Comparison of ENCODE assay signal across 13 cellular contexts in the genomic region with DNA sequence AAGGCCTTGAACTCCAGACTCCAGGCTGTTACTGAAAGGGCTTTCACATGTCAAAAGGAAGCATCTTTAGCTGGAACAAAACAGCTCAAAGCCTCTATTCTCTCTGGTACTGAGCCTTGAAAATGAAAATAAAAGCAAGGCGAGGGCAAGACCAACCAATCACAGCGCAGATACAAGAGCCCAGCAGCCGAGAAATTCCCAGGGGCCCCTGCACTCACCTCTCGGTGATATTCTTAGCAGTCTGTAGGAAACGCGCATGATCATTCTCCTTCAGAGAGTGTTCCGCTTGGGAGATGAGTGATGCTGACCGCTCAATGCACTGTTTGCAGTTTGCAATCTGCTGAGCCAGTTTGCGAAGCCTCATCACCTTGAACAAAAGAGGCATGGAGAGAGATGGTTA.
DNase-seq lines count a peak whose midpoint lies in the region; ATAC-seq, FAIRE-seq and TF ChIP-seq lines count a peak whose summit lies in the region.
"Had no signal": no experiment of that assay in that cellular context is flagged by ENCODE, and none has a peak within 500 bp of the region (broad histone marks: within the 10 kb centered on the region; RNA-seq: fewer than 3 reads in every experiment).

No MANE protein-coding gene starts in this region.

- no peak for TF ChIP-seq RAD21 in GM12878 (IDR thresholded peaks at IDR 0.05; ENCODE audit: insufficient read depth, low read depth, low read length)

- in situ Hi-C loops in GM12878 (cut with MboI) = no loop called here

- intact Hi-C loops in GM12878 (cut with micrococcal nuclease; ENCODE audit: unreplicated experiment) = no loop called here

- peak overlapping the region; percentile 87 for H3K27ac Mint-ChIP-seq in stimulated activated naive B cell treated with anti-CD40 and anti-IgM and Interleukin-4, amounts not matched to agents 10 μg/mL and 1 μg/mL and 100 μg/mL, for 72 hours
- H3K27ac Mint-ChIP-seq in T-helper 17 cell = no peak overlapping the region

- no peak overlapping the region for H3K4me2 ChIP-seq in GM12878 (ENCODE audit: control insufficient read depth, insufficient read depth)

- H3K36me3 ChIP-seq in GM12878 (ENCODE audit: control insufficient read depth in 2 of 2, insufficient read depth in 2 of 2, low read length in 1 of 2) = no peaks in the 10 kb centered on the region
- H3K36me3 ChIP-seq: suprapubic skin had no signal

- TF ChIP-seq CTCF in GM12878 (IDR thresholded peaks at IDR 0.05 in 2 of 3, conservative IDR thresholded peaks at IDR 0.05 in 1 of 3; ENCODE audit: control insufficient read depth in 2 of 3, extremely low read depth in 1 of 3, insufficient read depth in 1 of 3, low read depth in 3 of 3, low read length in 3 of 3) (no peak), foreskin keratinocyte (conservative IDR thresholded peaks at IDR 0.05) (no peak)

- peaks cover 0 to 3% of the 10 kb centered on the region in 2 donors for H3K4me1 Mint-ChIP-seq in stimulated activated naive B cell treated with anti-CD40 and anti-IgM and Interleukin-4, amounts not matched to agents 10 μg/mL and 1 μg/mL and 100 μg/mL, for 72 hours
- H3K4me1 Mint-ChIP-seq in T-helper 17 cell = no peaks in the 10 kb centered on the region

- H3K9me3 Mint-ChIP-seq in stimulated activated naive B cell treated with anti-CD40 and anti-IgM and Interleukin-4, amounts not matched to agents 10 μg/mL and 1 μg/mL and 100 μg/mL, for 72 hours = no peaks in the 10 kb centered on the region

- TF ChIP-seq EP300 in GM12878 (IDR thresholded peaks at IDR 0.05; ENCODE audit: borderline replicate concordance in 1 of 2, control insufficient read depth in 1 of 2, low read depth in 2 of 2, low read length in 2 of 2) = no peak

- no peak overlapping the region; the same call in none of the 2 replicates for H2AFZ ChIP-seq in GM12878 (ENCODE audit: control insufficient read depth, low read depth, low read length)

- H3K4me3 Mint-ChIP-seq in stimulated activated naive B cell treated with anti-CD40 and anti-IgM and Interleukin-4, amounts not matched to agents 10 μg/mL and 1 μg/mL and 100 μg/mL, for 72 hours = peak overlapping the region; percentile 68 to 73
- no peak overlapping the region for H3K4me3 Mint-ChIP-seq in T-helper 17 cell

- SMC1A ChIA-PET in GM12878 (lab: Charles Lee; ENCODE audit: uncharacterized antibody, unreplicated experiment) = no interaction called here

- no TSS peak for BruUV-seq in GM12878 (replicated peaks; lab: Mats Ljungman, UMichigan)

- H3K36me3 Mint-ChIP-seq in stimulated activated naive B cell treated with anti-CD40 and anti-IgM and Interleukin-4, amounts not matched to agents 10 μg/mL and 1 μg/mL and 100 μg/mL, for 72 hours = no peaks in the 10 kb centered on the region
- no peaks in the 10 kb centered on the region for H3K36me3 Mint-ChIP-seq in T-helper 17 cell (ENCODE audit: low read depth)

- H3K4me3 ChIP-seq in GM12878 = no peak overlapping the region
- H3K4me3 ChIP-seq: suprapubic skin had no signal

- H3K4me1 ChIP-seq in GM12878 (ENCODE audit: control insufficient read depth, insufficient read depth, low read length) = no peaks in the 10 kb centered on the region
- H3K4me1 ChIP-seq in foreskin keratinocyte = peaks cover 28% of the 10 kb centered on the region
- H3K4me1 ChIP-seq: suprapubic skin had no signal

- POLR2A ChIA-PET in GM12878 (lab: Charles Lee) = no interaction called here

- H3K9ac ChIP-seq in GM12878 (ENCODE audit: control insufficient read depth, insufficient read depth, low read length) = no peak overlapping the region

- DNase-seq in NCI-H510A treated with DMSO at 0.1 percent for 48 hours (lab: John Stamatoyannopoulos, UW) = peak; percentile 3
- DNase-seq in NCI-H510A (lab: John Stamatoyannopoulos, UW) = no peak
- DNase-seq in GM12878 (ENCODE audit: low read depth, low spot score) = no peak
- peak; percentile 66 for DNase-seq in stimulated activated naive B cell treated with anti-CD40 and anti-IgM and Interleukin-4, amounts not matched to agents 10 μg/mL and 1 μg/mL and 100 μg/mL, for 72 hours
- DNase-seq in T-helper 17 cell = no peak
- DNase-seq in iPS-NIHi11 (ENCODE audit: low spot score) = no peak
- DNase-seq in foreskin keratinocyte = no peak
- DNase-seq: activated naive CD4-positive, alpha-beta T cell treated with Interleukin-2 at 50 U/mL for 16 hours; mesenchymal stem cell; NCI-H82 had no signal

- CTCF ChIA-PET in GM12878 (lab: Yijun Ruan, JAX) = interaction anchor here (1.4 kb wide), 1 partner anchor 292 kb away, joined by 3 read pairs; no protein-coding TSS in a partner anchor

- no peaks in the 10 kb centered on the region for H3K79me2 ChIP-seq in GM12878 (ENCODE audit: control insufficient read depth, insufficient read depth, low read length)

- H3K9me3 ChIP-seq in GM12878 (replicated peaks; ENCODE audit: control insufficient read depth, insufficient read depth, low read length) = no peaks in the 10 kb centered on the region
- H3K9me3 ChIP-seq in T-helper 17 cell (ENCODE audit: control insufficient read depth, low read length, poor library complexity, severe bottlenecking) = no peaks in the 10 kb centered on the region
- H3K9me3 ChIP-seq: suprapubic skin had no signal

- no peak overlapping the region for H3K27ac ChIP-seq in GM12878 (ENCODE audit: control insufficient read depth, insufficient read depth)
- H3K27ac ChIP-seq in foreskin keratinocyte = no peak overlapping the region
- H3K27ac ChIP-seq: 22Rv1, suprapubic skin had no signal

- no peaks in the 10 kb centered on the region for H3K27me3 ChIP-seq in GM12878 (replicated peaks in 1 of 2; ENCODE audit: control insufficient read depth in 2 of 2, insufficient read depth in 2 of 2, low read length in 1 of 2)
- H3K27me3 ChIP-seq in foreskin keratinocyte = no peaks in the 10 kb centered on the region
- H3K27me3 ChIP-seq: suprapubic skin had no signal

- TF ChIP-seq POLR2A in GM12878 (IDR thresholded peaks at IDR 0.05; ENCODE audit: low read depth, low read length) = no peak

- H4K20me1 ChIP-seq in GM12878 (ENCODE audit: control insufficient read depth, insufficient read depth) = no peaks in the 10 kb centered on the region

- RAD21 ChIA-PET in GM12878 (lab: Charles Lee; ENCODE audit: unreplicated experiment) = no interaction called here

- ATAC-seq in HG02938 (IDR thresholded peaks at IDR 0.05; ENCODE audit: unreplicated experiment) (peak; percentile 71), GM12878 (peak; percentile 76), T-helper 17 cell (no peak), foreskin keratinocyte (no peak)
- ATAC-seq in stimulated activated naive B cell treated with anti-CD40 and anti-IgM and Interleukin-4, amounts not matched to agents 10 μg/mL and 1 μg/mL and 100 μg/mL, for 72 hours (replicated peaks) = peak; percentile 99 to 100

- WGBS in GM12878 (ENCODE audit: insufficient coverage, insufficient replicate concordance, low lambda C conversion rate, missing lambda C conversion rate) = 12% methylated on average over 9 of the region's 9 CpGs

- FAIRE-seq in GM12878 (lab: Jason Lieb, UNC) = no peak

- H3K27me3 Mint-ChIP-seq in stimulated activated naive B cell treated with anti-CD40 and anti-IgM and Interleukin-4, amounts not matched to agents 10 μg/mL and 1 μg/mL and 100 μg/mL, for 72 hours = no peaks in the 10 kb centered on the region
- no peaks in the 10 kb centered on the region for H3K27me3 Mint-ChIP-seq in T-helper 17 cell

TF ChIP-seq in GM12878, 131 proteins besides CTCF, POLR2A, EP300 and RAD21:
- no peak for TF ChIP-seq CHD4 (IDR thresholded peaks at IDR 0.05)
- TF ChIP-seq NBN (IDR thresholded peaks at IDR 0.05) = no peak
- TF ChIP-seq CHD1 (IDR thresholded peaks at IDR 0.05; ENCODE audit: low read depth, low read length) = no peak
- no peak for TF ChIP-seq PAX5 (IDR thresholded peaks at IDR 0.05; ENCODE audit: borderline replicate concordance, low read depth, low read length)
- no peak for TF ChIP-seq HDGF (IDR thresholded peaks at IDR 0.05)
- no peak for TF ChIP-seq SUPT20H (IDR thresholded peaks at IDR 0.05; ENCODE audit: borderline replicate concordance, control insufficient read depth, low read depth, low read length)
- TF ChIP-seq ZNF207 (IDR thresholded peaks at IDR 0.05; ENCODE audit: borderline replicate concordance) = no peak
- no peak for TF ChIP-seq E2F4 (IDR thresholded peaks at IDR 0.05; ENCODE audit: low read depth, low read length)
- no peak for TF ChIP-seq IKZF2 (IDR thresholded peaks at IDR 0.05)
- no peak for TF ChIP-seq RB1 (IDR thresholded peaks at IDR 0.05; ENCODE audit: borderline replicate concordance)
- no peak for TF ChIP-seq STAT1 (conservative IDR thresholded peaks at IDR 0.05)
- no peak for TF ChIP-seq EGR1 (IDR thresholded peaks at IDR 0.05; ENCODE audit: borderline replicate concordance in 1 of 2, low read depth in 2 of 2, low read length in 2 of 2)
- no peak for TF ChIP-seq MYB (IDR thresholded peaks at IDR 0.05; ENCODE audit: borderline replicate concordance, low read depth, low read length)
- no peak for TF ChIP-seq ATF3 (IDR thresholded peaks at IDR 0.05; ENCODE audit: borderline replicate concordance, extremely low read depth, low read depth, low read length)
- no peak for TF ChIP-seq TCF7 (IDR thresholded peaks at IDR 0.05; ENCODE audit: borderline replicate concordance)
- no peak for TF ChIP-seq ZNF217 (IDR thresholded peaks at IDR 0.05)
- TF ChIP-seq ZNF622 (IDR thresholded peaks at IDR 0.05) = no peak
- no peak for TF ChIP-seq NR2C1 (IDR thresholded peaks at IDR 0.05)

Comparison
In these comparisons a context has a peak if more than half of its experiments do, and no peak if none do; other contexts are left out.
1. DNase-seq: peak in NCI-H510A treated with DMSO at 0.1 percent for 48 hours (single experiment) and stimulated activated naive B cell treated with anti-CD40 and anti-IgM and Interleukin-4, amounts not matched to agents 10 μg/mL and 1 μg/mL and 100 μg/mL, for 72 hours (single experiment); none in NCI-H510A (single experiment), GM12878 (single experiment), T-helper 17 cell (0 of 3), iPS-NIHi11 (single experiment) and foreskin keratinocyte (0 of 2).
2. ATAC-seq: peak in HG02938 (single experiment), GM12878 (single experiment) and stimulated activated naive B cell treated with anti-CD40 and anti-IgM and Interleukin-4, amounts not matched to agents 10 μg/mL and 1 μg/mL and 100 μg/mL, for 72 hours (2 of 2); none in T-helper 17 cell (single experiment) and foreskin keratinocyte (single experiment).